8 cellular contexts compared by ENCODE assay signal in the genomic region with DNA sequence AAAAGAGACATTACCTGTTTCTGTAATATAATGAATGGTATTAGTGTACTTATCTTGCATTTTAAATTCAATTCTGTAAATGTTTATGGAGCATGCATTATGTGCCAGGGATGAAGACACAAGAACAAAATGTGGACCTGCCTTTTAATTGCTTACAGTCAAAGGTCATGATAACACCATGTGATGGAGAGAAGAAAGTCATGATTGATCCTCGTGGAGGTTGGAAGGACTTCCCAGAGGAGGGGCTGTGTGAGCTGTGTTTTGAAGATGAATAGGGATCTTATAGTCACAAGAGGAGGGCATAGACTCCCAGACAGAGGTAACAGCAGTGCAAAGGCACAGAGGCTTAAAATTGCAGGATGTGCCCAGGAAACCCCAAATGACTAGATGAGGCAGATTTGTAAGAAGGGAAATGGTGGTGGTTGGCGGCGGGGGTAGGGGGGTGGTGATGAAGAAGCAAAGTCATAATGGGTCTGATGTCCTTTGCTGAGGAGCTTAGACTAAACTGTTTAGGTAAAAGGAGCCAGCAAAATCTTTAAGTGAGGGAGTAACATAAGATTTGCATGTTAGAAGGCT.
A peak's percentile ranks its signal among the peaks of the same experiment; 100 is the strongest.
DNase-seq lines count a peak whose midpoint lies in the region; TF ChIP-seq lines count a peak whose summit lies in the region.

No MANE protein-coding gene starts in this region.

- no peaks in the 10 kb centered on the region for H4K20me1 ChIP-seq in OCI-LY1 (ENCODE audit: insufficient read depth, low read length)

- no peaks in the 10 kb centered on the region for H3K79me2 ChIP-seq in OCI-LY1 (ENCODE audit: insufficient read depth, low read length)

- H3K9me3 ChIP-seq in OCI-LY1 (ENCODE audit: low read length), result no peaks in the 10 kb centered on the region

- no peak overlapping the region for H2AFZ ChIP-seq in OCI-LY1 (ENCODE audit: low read length)

- intact Hi-C loops in posterior vena cava (cut with DNase I), result loop anchor here (10.0 kb wide), 2 partner anchors 72 to 222 kb away; partner anchors contain the start of gene HIF1A (in 1 of the 2)

- H3K4me3 ChIP-seq in OCI-LY1 (ENCODE audit: low read depth, low read length, poor library complexity, severe bottlenecking), result peak overlapping the region; percentile 53

- H3K4me2 ChIP-seq in OCI-LY1 (ENCODE audit: low read length), result peak overlapping the region; percentile 86

- H3K4me3 Mint-ChIP-seq in activated T-cell treated with anti-CD3 and anti-CD28 coated beads, Interleukin-2, amount 50 U/mL, for 24 hours, result peak overlapping the region; percentile 77
- peak overlapping the region; percentile 72 to 82 (median 80) for H3K4me3 Mint-ChIP-seq in immature natural killer cell

- H3K27me3 ChIP-seq in OCI-LY1 (ENCODE audit: insufficient read depth, low read length), result no peaks in the 10 kb centered on the region

- H3K27ac Mint-ChIP-seq in activated T-cell treated with anti-CD3 and anti-CD28 coated beads, Interleukin-2, amount 50 U/mL, for 24 hours, result peak overlapping the region; percentile 97
- H3K27ac Mint-ChIP-seq in immature natural killer cell, result peak overlapping the region in 5 of 6 donors; percentile 91 to 97 (median 95)

- H3F3A ChIP-seq in OCI-LY1 (ENCODE audit: insufficient read depth, low read length), result peaks cover 16% of the 10 kb centered on the region

- H3K4me1 ChIP-seq in OCI-LY1 (ENCODE audit: insufficient read depth, low read length, severe bottlenecking), result peaks cover 91% of the 10 kb centered on the region

- peaks cover 3% of the 10 kb centered on the region for H3K9me3 Mint-ChIP-seq in activated T-cell treated with anti-CD3 and anti-CD28 coated beads, Interleukin-2, amount 50 U/mL, for 24 hours
- no peaks in the 10 kb centered on the region for H3K9me3 Mint-ChIP-seq in immature natural killer cell

- peak overlapping the region; percentile 76 for H3K9ac ChIP-seq in OCI-LY1 (ENCODE audit: low read length)

- H3K36me3 ChIP-seq in OCI-LY1 (ENCODE audit: insufficient read depth, low read length), result no peaks in the 10 kb centered on the region

- no peak for TF ChIP-seq CTCF in OCI-LY1 (IDR thresholded peaks at IDR 0.05; ENCODE audit: low read length)

- no peaks in the 10 kb centered on the region for H3K9me2 ChIP-seq in OCI-LY1 (ENCODE audit: low read depth, low read length)

- peak overlapping the region; percentile 100 for H3K27ac ChIP-seq in OCI-LY1 (ENCODE audit: low read depth, low read length, poor library complexity, severe bottlenecking)

- H3K36me3 Mint-ChIP-seq in activated T-cell treated with anti-CD3 and anti-CD28 coated beads, Interleukin-2, amount 50 U/mL, for 24 hours (ENCODE audit: low read depth), result peaks cover 63% of the 10 kb centered on the region
- H3K36me3 Mint-ChIP-seq in immature natural killer cell, result peaks cover 19 to 24% (median 21%) of the 10 kb centered on the region in 3 donors

- H3K27me3 Mint-ChIP-seq in activated T-cell treated with anti-CD3 and anti-CD28 coated beads, Interleukin-2, amount 50 U/mL, for 24 hours, result no peaks in the 10 kb centered on the region
- peaks cover 30 to 71% (median 53%) of the 10 kb centered on the region in 3 donors for H3K27me3 Mint-ChIP-seq in immature natural killer cell (ENCODE audit: low read depth in 3 of 3)

- H3K4me1 Mint-ChIP-seq in activated T-cell treated with anti-CD3 and anti-CD28 coated beads, Interleukin-2, amount 50 U/mL, for 24 hours (ENCODE audit: low read depth), result peaks cover 95% of the 10 kb centered on the region
- peaks cover 93 to 100% of the 10 kb centered on the region in 2 donors for H3K4me1 Mint-ChIP-seq in immature natural killer cell

- DNase-seq in activated T-cell treated with anti-CD3 and anti-CD28 coated beads, Interleukin-2, amount 50 U/mL, for 24 hours, result peak; percentile 78
- peak; percentile 67 to 72 (median 71) for DNase-seq in immature natural killer cell
- DNase-seq in stimulated activated CD8-positive, alpha-beta memory T cell treated with anti-CD3 and anti-CD28 coated beads, Interleukin-7, amount 100 ng/mL, for 4 hours (ENCODE audit: low read depth in 2 of 2), result peak; percentile 52 to 58
- no peak for DNase-seq in C1 segment of cervical spinal cord (lab: John Stamatoyannopoulos, UW)
- no peak for DNase-seq in NOMO-1 treated with dmso at 0.1 percent for 144 hours (lab: John Stamatoyannopoulos, UW; ENCODE audit: unreplicated experiment)
- no peak for DNase-seq in posterior vena cava (ENCODE audit: low spot score)
- no peak for DNase-seq in hippocampal formation (lab: John Stamatoyannopoulos, UW)

Comparison
In these comparisons a context has a peak if more than half of its experiments do, and no peak if none do; other contexts are left out.
1. DNase-seq: peak in activated T-cell treated with anti-CD3 and anti-CD28 coated beads, Interleukin-2, amount 50 U/mL, for 24 hours (single experiment), immature natural killer cell (3 of 3) and stimulated activated CD8-positive, alpha-beta memory T cell treated with anti-CD3 and anti-CD28 coated beads, Interleukin-7, amount 100 ng/mL, for 4 hours (2 of 2); none in C1 segment of cervical spinal cord (0 of 14), NOMO-1 treated with dmso at 0.1 percent for 144 hours (single experiment), posterior vena cava (single experiment) and hippocampal formation (0 of 2).